ENCODE assay signal across 13 cellular contexts in the genomic region with DNA sequence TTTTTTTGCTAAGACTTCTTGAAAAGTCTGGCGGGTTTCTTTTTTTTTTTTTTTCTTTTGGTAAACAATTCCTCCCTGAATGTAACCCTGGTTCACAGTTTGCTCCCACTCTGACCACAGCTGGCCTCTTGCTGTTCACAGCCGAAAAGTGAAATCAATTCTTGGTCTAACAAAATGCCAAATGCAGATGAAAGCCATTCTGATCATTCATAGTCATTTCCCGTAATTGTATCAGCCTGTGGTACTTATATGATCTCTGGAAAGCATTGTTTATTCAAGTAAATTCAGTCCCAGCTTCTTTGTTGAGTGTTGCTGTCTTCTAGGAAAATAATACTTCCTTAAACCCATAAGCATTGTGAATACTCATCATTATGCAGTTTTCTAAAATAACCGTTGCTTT.
DNase-seq lines count a peak whose midpoint lies in the region; ATAC-seq and TF ChIP-seq lines count a peak whose summit lies in the region.
"Had no signal": no experiment of that assay in that cellular context is flagged by ENCODE, and none has a peak within 500 bp of the region (broad histone marks: within the 10 kb centered on the region; RNA-seq: fewer than 3 reads in every experiment).

No MANE protein-coding gene starts in this region.

- H3K27me3 Mint-ChIP-seq in osteocyte (ENCODE audit: unreplicated experiment): no peaks in the 10 kb centered on the region
- no peaks in the 10 kb centered on the region for H3K27me3 Mint-ChIP-seq in activated CD4-positive, alpha-beta memory T cell treated with anti-CD3 and anti-CD28 coated beads for 36 hours
- H3K27me3 Mint-ChIP-seq: activated naive CD8-positive, alpha-beta T cell treated with anti-CD3 and anti-CD28 coated beads, Interleukin-2, amount 10 ng/mL, durations not matched to agents 7 days and 5 days; CD4-positive, alpha-beta T cell had no signal

- no peaks in the 10 kb centered on the region for H3K9me3 Mint-ChIP-seq in osteocyte (ENCODE audit: unreplicated experiment)
- peaks cover 2% of the 10 kb centered on the region for H3K9me3 Mint-ChIP-seq in activated CD4-positive, alpha-beta memory T cell treated with anti-CD3 and anti-CD28 coated beads for 36 hours
- H3K9me3 Mint-ChIP-seq: activated naive CD8-positive, alpha-beta T cell treated with anti-CD3 and anti-CD28 coated beads, Interleukin-2, amount 10 ng/mL, durations not matched to agents 7 days and 5 days; CD4-positive, alpha-beta T cell had no signal

- CTCF ChIA-PET in activated CD4-positive, alpha-beta memory T cell treated with anti-CD3 and anti-CD28 coated beads for 36 hours (lab: Charles Lee): no interaction called here

- H3K27ac ChIP-seq in GM23248 (no peak overlapping the region), fibroblast of lung (ENCODE audit: insufficient read depth, low read length) (no peak overlapping the region), left lung (no peak overlapping the region)

- H3K4me1 ChIP-seq in GM23248 (ENCODE audit: insufficient read depth) (peaks cover 8% of the 10 kb centered on the region; the same call in 1 of the 2 replicates), fibroblast of lung (ENCODE audit: control insufficient read depth, extremely low read depth, insufficient read depth, low read length) (peaks cover 2% of the 10 kb centered on the region), left lung (no peaks in the 10 kb centered on the region)

- POLR2A ChIA-PET in activated CD4-positive, alpha-beta memory T cell treated with anti-CD3 and anti-CD28 coated beads for 36 hours (lab: Charles Lee): no interaction called here

- H3K4me3 Mint-ChIP-seq in osteocyte (ENCODE audit: unreplicated experiment): peak overlapping the region; percentile 50
- H3K4me3 Mint-ChIP-seq in activated CD4-positive, alpha-beta memory T cell treated with anti-CD3 and anti-CD28 coated beads for 36 hours: no peak overlapping the region
- H3K4me3 Mint-ChIP-seq: activated naive CD8-positive, alpha-beta T cell treated with anti-CD3 and anti-CD28 coated beads, Interleukin-2, amount 10 ng/mL, durations not matched to agents 7 days and 5 days; CD4-positive, alpha-beta T cell had no signal

- H2AFZ ChIP-seq in GM23248: 0 out of 2 replicates have a peak overlapping the region, but pooled peaks have one; percentile 6
- H2AFZ ChIP-seq in fibroblast of lung (ENCODE audit: low read length): no peak overlapping the region

- peaks cover 25% of the 10 kb centered on the region for H3K4me1 Mint-ChIP-seq in osteocyte (ENCODE audit: unreplicated experiment)
- no peaks in the 10 kb centered on the region for H3K4me1 Mint-ChIP-seq in activated CD4-positive, alpha-beta memory T cell treated with anti-CD3 and anti-CD28 coated beads for 36 hours (ENCODE audit: low read depth)
- H3K4me1 Mint-ChIP-seq: activated naive CD8-positive, alpha-beta T cell treated with anti-CD3 and anti-CD28 coated beads, Interleukin-2, amount 10 ng/mL, durations not matched to agents 7 days and 5 days had no signal

- in situ Hi-C loops in GM23248 (cut with MboI): no loop called here

- WGBS in GM23248 (ENCODE audit: low coverage in 1 of 2, low lambda C conversion rate in 2 of 2, missing lambda C conversion rate in 2 of 2), 2 experiments: 40 to 45% methylated on average over 4 of the region's 4 CpGs

- H3K9ac ChIP-seq in GM23248 (no peak overlapping the region), fibroblast of lung (ENCODE audit: insufficient read depth, low read length) (no peak overlapping the region)

- no peaks in the 10 kb centered on the region for H3F3A ChIP-seq in GM23248 (ENCODE audit: insufficient read depth)

- intact Hi-C loops in activated CD4-positive, alpha-beta memory T cell treated with anti-CD3 and anti-CD28 coated beads for 36 hours (cut with micrococcal nuclease): no loop called here
- intact Hi-C loops in left lung (cut with DNase I): no loop called here

- no peaks in the 10 kb centered on the region for H3K9me3 ChIP-seq in GM23248 (ENCODE audit: low read depth)
- H3K9me3 ChIP-seq in fibroblast of lung (ENCODE audit: control insufficient read depth, insufficient read depth, low read depth, low read length): no peaks in the 10 kb centered on the region
- peaks cover 0 to 4% of the 10 kb centered on the region in 2 donors for H3K9me3 ChIP-seq in left lung

- no peaks in the 10 kb centered on the region for H3K9me2 ChIP-seq in GM23248 (ENCODE audit: insufficient read depth)

- ATAC-seq in GM18511 (IDR thresholded peaks at IDR 0.05; ENCODE audit: unreplicated experiment): no peak
- no peak for ATAC-seq in left lung

- peak; percentile 4 for DNase-seq in GM23248
- DNase-seq in NCI-H69 (lab: John Stamatoyannopoulos, UW): peak; percentile 64
- peak; percentile 36 to 64 for DNase-seq in fibroblast of lung (ENCODE audit: low read depth in 2 of 2)
- no peak for DNase-seq in osteocyte (ENCODE audit: extremely low spot score, unreplicated experiment)
- DNase-seq in activated CD4-positive, alpha-beta memory T cell treated with anti-CD3 and anti-CD28 coated beads for 36 hours: no peak
- no peak for DNase-seq in activated CD4-positive, CD25-positive, alpha-beta regulatory T cell treated with anti-CD3 and anti-CD28 coated beads, Interleukin-2, amount 50 U/mL, for 72 hours
- DNase-seq in left lung: no peak
- DNase-seq: activated naive CD8-positive, alpha-beta T cell treated with anti-CD3 and anti-CD28 coated beads, Interleukin-2, amount 10 ng/mL, durations not matched to agents 7 days and 5 days; CD4-positive, alpha-beta T cell; effector CD8-positive, alpha-beta T cell; NCI-H1694 treated with DMSO at 0.1 percent for 48 hours; stimulated activated CD4-positive, alpha-beta T cell treated with anti-CD3 and anti-CD28 coated beads, Interleukin-12 subunit alpha, Interleukin-12 subunit beta, amount 100 ng/mL, for 4 hours had no signal

- H3K27me3 ChIP-seq in GM23248 (replicated peaks; ENCODE audit: insufficient read depth) (no peaks in the 10 kb centered on the region), fibroblast of lung (ENCODE audit: control insufficient read depth, insufficient read depth, low read length) (no peaks in the 10 kb centered on the region), left lung (no peaks in the 10 kb centered on the region)

- TF ChIP-seq CTCF in fibroblast of lung (conservative IDR thresholded peaks at IDR 0.05 in 1 of 2, IDR thresholded peaks at IDR 0.05 in 1 of 2; ENCODE audit: low read depth in 1 of 2, low read length in 2 of 2) (no peak), osteocyte (IDR thresholded peaks at IDR 0.05) (no peak), left lung (IDR thresholded peaks at IDR 0.05) (no peak)

- H3K79me2 ChIP-seq in GM23248 (ENCODE audit: insufficient read depth): no peaks in the 10 kb centered on the region
- no peaks in the 10 kb centered on the region for H3K79me2 ChIP-seq in fibroblast of lung (ENCODE audit: control insufficient read depth, insufficient read depth, low read length)

- no peak overlapping the region for H3K4me3 ChIP-seq in GM23248
- peak overlapping the region in 2 of 4 experiments; percentile 5 to 6 for H3K4me3 ChIP-seq in fibroblast of lung (replicated peaks in 1 of 4; ENCODE audit: control extremely low read depth in 1 of 4, insufficient read depth in 1 of 4, low read depth in 3 of 4, low read length in 4 of 4)
- no peak overlapping the region for H3K4me3 ChIP-seq in left lung

- no peaks in the 10 kb centered on the region for H3K36me3 Mint-ChIP-seq in osteocyte (ENCODE audit: unreplicated experiment)
- no peaks in the 10 kb centered on the region for H3K36me3 Mint-ChIP-seq in activated CD4-positive, alpha-beta memory T cell treated with anti-CD3 and anti-CD28 coated beads for 36 hours
- H3K36me3 Mint-ChIP-seq: activated naive CD8-positive, alpha-beta T cell treated with anti-CD3 and anti-CD28 coated beads, Interleukin-2, amount 10 ng/mL, durations not matched to agents 7 days and 5 days had no signal

- H3K36me3 ChIP-seq in GM23248 (ENCODE audit: low read depth): no peaks in the 10 kb centered on the region
- H3K36me3 ChIP-seq in fibroblast of lung (ENCODE audit: control insufficient read depth, insufficient read depth, low read length): no peaks in the 10 kb centered on the region
- no peaks in the 10 kb centered on the region for H3K36me3 ChIP-seq in left lung

- H3K4me2 ChIP-seq in GM23248 (ENCODE audit: unreplicated experiment) (peak overlapping the region; percentile 41), fibroblast of lung (ENCODE audit: extremely low read depth, insufficient read depth, low read length) (peak overlapping the region; percentile 44)

- peak overlapping the region; percentile 63 for H3K27ac Mint-ChIP-seq in osteocyte (ENCODE audit: unreplicated experiment)
- H3K27ac Mint-ChIP-seq in activated CD4-positive, alpha-beta memory T cell treated with anti-CD3 and anti-CD28 coated beads for 36 hours: no peak overlapping the region
- H3K27ac Mint-ChIP-seq: activated naive CD8-positive, alpha-beta T cell treated with anti-CD3 and anti-CD28 coated beads, Interleukin-2, amount 10 ng/mL, durations not matched to agents 7 days and 5 days; CD4-positive, alpha-beta T cell had no signal

- H4K20me1 ChIP-seq in GM23248 (ENCODE audit: insufficient read depth): no peaks in the 10 kb centered on the region
- H4K20me1 ChIP-seq in fibroblast of lung (ENCODE audit: control insufficient read depth, extremely low read depth, insufficient read depth, low read length): no peaks in the 10 kb centered on the region

Comparison
In these comparisons a context has a peak if more than half of its experiments do, and no peak if none do; other contexts are left out.
1. DNase-seq: peak in GM23248 (single experiment), NCI-H69 (single experiment) and fibroblast of lung (2 of 2); none in osteocyte (single experiment), activated CD4-positive, alpha-beta memory T cell treated with anti-CD3 and anti-CD28 coated beads for 36 hours (single experiment), activated CD4-positive, CD25-positive, alpha-beta regulatory T cell treated with anti-CD3 and anti-CD28 coated beads, Interleukin-2, amount 50 U/mL, for 72 hours (single experiment) and left lung (0 of 2).